ENCODE assay signal across 9 cellular contexts in the genomic region with DNA sequence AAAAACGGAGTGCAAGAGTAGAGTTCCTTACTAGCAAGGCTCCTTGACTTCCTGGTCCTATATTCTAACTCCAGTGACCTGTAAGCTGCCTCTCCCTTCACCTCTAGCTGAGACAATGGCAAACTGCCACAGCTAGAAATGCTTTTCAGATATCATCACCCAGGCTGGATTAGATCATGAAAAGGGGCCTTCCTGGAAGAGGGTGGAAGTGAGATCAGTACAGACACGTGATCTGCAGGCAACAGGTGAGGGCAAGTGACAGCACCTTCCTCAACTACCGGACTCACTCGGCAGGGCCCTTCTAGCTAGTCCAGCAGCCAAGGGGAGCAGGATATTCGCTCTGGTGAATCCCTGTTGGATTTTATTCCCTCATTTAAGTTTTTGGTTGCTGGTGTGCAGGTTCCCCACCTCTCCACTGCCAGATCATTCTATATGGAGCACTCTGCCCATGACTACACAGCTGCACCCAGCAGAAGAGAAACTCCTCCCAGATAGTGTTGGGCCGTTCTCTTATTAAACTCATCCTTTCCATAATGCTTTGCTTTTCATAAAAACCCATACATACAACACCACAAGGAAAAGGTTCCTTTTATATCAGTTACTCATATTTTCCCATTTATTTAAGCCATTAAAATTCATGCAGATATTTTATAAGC. TPM values are rescaled to one million over a fixed set of nuclear protein-coding genes. Genes with fewer than 3 reads are reported as not detected.
DNase-seq lines count a peak whose midpoint lies in the region; TF ChIP-seq lines count a peak whose summit lies in the region.
"Had no signal": no experiment of that assay in that cellular context is flagged by ENCODE, and none has a peak within 500 bp of the region (broad histone marks: within the 10 kb centered on the region; RNA-seq: fewer than 3 reads in every experiment).

No MANE protein-coding gene starts in this region.

- TF ChIP-seq CTCF in AG04450 (IDR thresholded peaks at IDR 0.05; ENCODE audit: low read depth, low read length): no peak
- no peak for TF ChIP-seq CTCF in LNCaP clone FGC (IDR thresholded peaks at IDR 0.05; ENCODE audit: control insufficient read depth, extremely low read depth, insufficient read depth)
- TF ChIP-seq CTCF in chondrocyte (IDR thresholded peaks at IDR 0.05): no peak
- no peak for TF ChIP-seq CTCF in ovary (IDR thresholded peaks at IDR 0.05)
- TF ChIP-seq CTCF in BE2C (IDR thresholded peaks at IDR 0.05; ENCODE audit: low read depth, low read length): no peak
- no peak for TF ChIP-seq CTCF in CD14-positive monocyte (IDR thresholded peaks at IDR 0.05)

- H3K36me3 ChIP-seq in mucosa of rectum (ENCODE audit: control insufficient read depth in 2 of 2, insufficient read depth in 2 of 2, low read length in 2 of 2) (peaks cover 0 to 5% of the 10 kb centered on the region in 2 donors), ovary (no peaks in the 10 kb centered on the region), BE2C (no peaks in the 10 kb centered on the region)

- H3K27ac Mint-ChIP-seq in chondrocyte (ENCODE audit: unreplicated experiment): peak overlapping the region; percentile 81
- H3K27ac Mint-ChIP-seq in CD14-positive monocyte: no peak overlapping the region

- no peaks in the 10 kb centered on the region for H3K9me3 ChIP-seq in AG04450 (ENCODE audit: control insufficient read depth, insufficient read depth, low read length)
- no peaks in the 10 kb centered on the region for H3K9me3 ChIP-seq in mucosa of rectum (ENCODE audit: control insufficient read depth in 2 of 2, low read length in 2 of 2)
- no peaks in the 10 kb centered on the region for H3K9me3 ChIP-seq in ovary
- no peaks in the 10 kb centered on the region for H3K9me3 ChIP-seq in BE2C
- H3K9me3 ChIP-seq: testis had no signal

- no peak for TF ChIP-seq EP300 in ovary (IDR thresholded peaks at IDR 0.05)

- H3K27me3 ChIP-seq in AG04450 (ENCODE audit: control insufficient read depth, insufficient read depth, low read length) (no peaks in the 10 kb centered on the region), mucosa of rectum (ENCODE audit: control insufficient read depth in 2 of 2, insufficient read depth in 2 of 2, low read length in 2 of 2) (no peaks in the 10 kb centered on the region), ovary (no peaks in the 10 kb centered on the region), BE2C (no peaks in the 10 kb centered on the region)
- H3K27me3 ChIP-seq: testis had no signal

- H3K4me1 Mint-ChIP-seq in chondrocyte (ENCODE audit: low read depth) (peaks cover 74% of the 10 kb centered on the region), CD14-positive monocyte (peaks cover 9% of the 10 kb centered on the region)

- H3K27me3 Mint-ChIP-seq in chondrocyte (ENCODE audit: low read depth): no peaks in the 10 kb centered on the region
- no peaks in the 10 kb centered on the region for H3K27me3 Mint-ChIP-seq in CD14-positive monocyte (ENCODE audit: low read depth in 3 of 3)

- H3K9ac ChIP-seq in mucosa of rectum (ENCODE audit: low read depth in 1 of 2, low read length in 2 of 2): peak overlapping the region in 1 of 2 donors; percentile 56

- no peaks in the 10 kb centered on the region for H3K9me3 Mint-ChIP-seq in chondrocyte (ENCODE audit: low read depth)
- H3K9me3 Mint-ChIP-seq in CD14-positive monocyte: no peaks in the 10 kb centered on the region

- no peak for TF ChIP-seq POLR2A in ovary (IDR thresholded peaks at IDR 0.05)

- WGBS in ovary, 3 donors: 71 to 78% (median 74%) methylated on average over 6 of the region's 6 CpGs

- H3K36me3 Mint-ChIP-seq in chondrocyte (ENCODE audit: low read depth) (peaks cover 1% of the 10 kb centered on the region), CD14-positive monocyte (peaks cover 12 to 17% of the 10 kb centered on the region in 2 donors)

- CTCF ChIA-PET in AG04450 (lab: Charles Lee): interaction anchor here (0.6 to 3.5 kb wide), 2 partner anchors 13 to 25 kb away, joined by 3 to 17 read pairs; no protein-coding TSS in a partner anchor

- H3K4me3 Mint-ChIP-seq in chondrocyte (ENCODE audit: unreplicated experiment): no peak overlapping the region
- H3K4me3 Mint-ChIP-seq in CD14-positive monocyte: no peak overlapping the region

- no peak overlapping the region for H3K4me3 ChIP-seq in AG04450 (ENCODE audit: low read depth, low read length)
- H3K4me3 ChIP-seq in LNCaP clone FGC (ENCODE audit: low read depth, low read length): peak overlapping the region; percentile 26; the same call in 1 of the 2 replicates
- peak overlapping the region in 1 of 2 donors; percentile 11 for H3K4me3 ChIP-seq in mucosa of rectum (ENCODE audit: low read length in 2 of 2)
- H3K4me3 ChIP-seq in ovary: no peak overlapping the region
- H3K4me3 ChIP-seq in BE2C (ENCODE audit: low read depth, low read length): no peak overlapping the region
- H3K4me3 ChIP-seq: testis had no signal

- POLR2A ChIA-PET in AG04450 (lab: Yijun Ruan, JAX): interaction anchor here (0.9 to 2.3 kb wide), 2 partner anchors 13 to 120 kb away, joined by 3 to 8 read pairs; no protein-coding TSS in a partner anchor

- H3K4me1 ChIP-seq in mucosa of rectum (ENCODE audit: control insufficient read depth in 2 of 2, insufficient read depth in 2 of 2, low read length in 2 of 2) (peaks cover 7 to 26% of the 10 kb centered on the region in 2 donors), ovary (ENCODE audit: insufficient read depth) (no peaks in the 10 kb centered on the region), BE2C (no peaks in the 10 kb centered on the region)
- H3K4me1 ChIP-seq: testis had no signal

- intact Hi-C loops in ovary (cut with DNase I): no loop called here
- intact Hi-C loops in CD14-positive monocyte (cut with micrococcal nuclease): no loop called here

- no peak for DNase-seq in AG04450 (ENCODE audit: low read depth, low spot score)
- DNase-seq in LNCaP clone FGC (ENCODE audit: low read depth): peak; percentile 99
- DNase-seq in chondrocyte (ENCODE audit: low spot score): no peak
- no peak for DNase-seq in ovary
- DNase-seq in BE2C: no peak
- DNase-seq in activated effector memory CD4-positive, alpha-beta T cell treated with anti-CD3 and anti-CD28 coated beads, Interleukin-2, amount 50 U/mL, for 16 hours: no peak
- DNase-seq in CD14-positive monocyte (ENCODE audit: low spot score): no peak
- DNase-seq: testis had no signal

- peak overlapping the region; percentile 93 for H3K27ac ChIP-seq in AG04450 (ENCODE audit: low read depth, low read length)
- peak overlapping the region; percentile 80 to 88 for H3K27ac ChIP-seq in mucosa of rectum (ENCODE audit: low read depth in 2 of 2, low read length in 2 of 2)
- no peak overlapping the region for H3K27ac ChIP-seq in ovary
- H3K27ac ChIP-seq: testis had no signal

RNA-seq across cellular contexts. Expression of a gene that starts 26.4 kb away (rescaled TPM):
- polyA plus RNA-seq in AG04450 (2011; rRNA removed) (not detected in 2 replicates), ovary (not detected), CD14-positive monocyte (not detected)
- polyA minus RNA-seq in AG04450 (2011; rRNA and poly(A)+ RNA removed): not detected in 2 replicates
- total RNA-seq in chondrocyte (not detected in 3 replicates), ovary (not detected)
- not detected for polyA plus RNA-seq in BE2C (2012; ENCODE audit: insufficient read depth, insufficient read length, low read depth)

RNA-seq across cellular contexts. Expression of a gene that starts 34.1 kb away (rescaled TPM):
- polyA plus RNA-seq in AG04450 (2011; rRNA removed) (133 and 157 TPM in 2 replicates), ovary (10 to 100 TPM; 43.3 to 88.4 TPM), CD14-positive monocyte (100 to 1,000 TPM; 190 to 222 TPM)
- polyA minus RNA-seq in AG04450 (2011; rRNA and poly(A)+ RNA removed): 111 and 146 TPM in 2 replicates
- total RNA-seq in chondrocyte (117 to 125 TPM (median 123 TPM) in 3 replicates), ovary (10 to 100 TPM; 36.6 to 93.1 (median 69.8) TPM)
- polyA plus RNA-seq in BE2C (2012; ENCODE audit: insufficient read depth, insufficient read length, low read depth): 610 TPM

RNA-seq across cellular contexts. Expression of a gene that starts 40.7 kb away (rescaled TPM):
- polyA plus RNA-seq in AG04450 (2011; rRNA removed) (35.3 and 44.9 TPM in 2 replicates), ovary (10 to 100 TPM; 20.5 to 42.4 TPM), CD14-positive monocyte (1 to 10 TPM; 9.5 to 9.6 TPM)
- polyA minus RNA-seq in AG04450 (2011; rRNA and poly(A)+ RNA removed): 30.3 and 34.6 TPM in 2 replicates
- total RNA-seq in chondrocyte (89.8 to 94.6 TPM (median 91.5 TPM) in 3 replicates), ovary (10 to 100 TPM; 22.9 to 77.7 (median 65.8) TPM)
- polyA plus RNA-seq in BE2C (2012; ENCODE audit: insufficient read depth, insufficient read length, low read depth): 127 TPM

Comparison
In these comparisons a context has a peak if more than half of its experiments do, and no peak if none do; other contexts are left out.
1. H3K27ac ChIP-seq: peak in AG04450 (single experiment) and mucosa of rectum (2 of 2); none in ovary (0 of 2).